ENCODE assay signal across 18 cellular contexts in genomic region chr9:123946257-123946855, GRCh38.
"Had no signal": no experiment of that assay in that cellular context is flagged by ENCODE, and none has a peak within 500 bp of the region (broad histone marks: within the 10 kb centered on the region; RNA-seq: fewer than 3 reads in every experiment).

No MANE protein-coding gene starts in this region.

- H3K9me3 Mint-ChIP-seq: activated CD8-positive, alpha-beta T cell treated with anti-CD3 and anti-CD28 coated beads for 36 hours; activated naive CD4-positive, alpha-beta T cell treated with anti-CD3 and anti-CD28 coated beads, Interleukin-2, amount 50 U/mL, for 24 hours had no signal

- H3K27ac ChIP-seq: PC-9, WERI-Rb-1 had no signal

- DNase-seq: activated CD4-positive, alpha-beta T cell treated with anti-CD3 and anti-CD28 coated beads for 36 hours; activated CD8-positive, alpha-beta memory T cell treated with anti-CD3 and anti-CD28 coated beads, Interleukin-2, amount 50 U/mL, for 48 hours; activated CD8-positive, alpha-beta T cell treated with anti-CD3 and anti-CD28 coated beads for 36 hours; activated T-cell treated with anti-CD3 and anti-CD28 coated beads, Interleukin-2, amount 50 U/mL, for 1 hour; aorta; MM.1S; NCI-H1105 treated with DMSO at 0.1 percent for 48 hours; NCI-H1436 treated with DMSO at 0.1 percent for 48 hours; NCI-H187; NCI-H2081; NCI-H446; PC-9; SHP77 treated with DMSO at 0.1 percent for 48 hours; T-helper 2 cell; T1000; WERI-Rb-1 had no signal

- H3K4me3 ChIP-seq: PC-9 had no signal

- H3K27me3 Mint-ChIP-seq: activated CD4-positive, alpha-beta T cell treated with anti-CD3 and anti-CD28 coated beads for 36 hours; activated naive CD4-positive, alpha-beta T cell treated with anti-CD3 and anti-CD28 coated beads, Interleukin-2, amount 50 U/mL, for 24 hours had no signal

- H3K4me3 Mint-ChIP-seq: activated CD4-positive, alpha-beta T cell treated with anti-CD3 and anti-CD28 coated beads for 36 hours; activated CD8-positive, alpha-beta T cell treated with anti-CD3 and anti-CD28 coated beads for 36 hours; activated naive CD4-positive, alpha-beta T cell treated with anti-CD3 and anti-CD28 coated beads, Interleukin-2, amount 50 U/mL, for 24 hours; central memory CD8-positive, alpha-beta T cell had no signal

- H3K36me3 ChIP-seq: WERI-Rb-1 had no signal

- H3K27ac Mint-ChIP-seq: activated CD4-positive, alpha-beta T cell treated with anti-CD3 and anti-CD28 coated beads for 36 hours; activated CD8-positive, alpha-beta T cell treated with anti-CD3 and anti-CD28 coated beads for 36 hours; activated naive CD4-positive, alpha-beta T cell treated with anti-CD3 and anti-CD28 coated beads, Interleukin-2, amount 50 U/mL, for 24 hours had no signal

- H3K36me3 Mint-ChIP-seq: activated naive CD4-positive, alpha-beta T cell treated with anti-CD3 and anti-CD28 coated beads, Interleukin-2, amount 50 U/mL, for 24 hours had no signal

- H3K4me1 Mint-ChIP-seq: activated CD4-positive, alpha-beta T cell treated with anti-CD3 and anti-CD28 coated beads for 36 hours; activated naive CD4-positive, alpha-beta T cell treated with anti-CD3 and anti-CD28 coated beads, Interleukin-2, amount 50 U/mL, for 24 hours; central memory CD8-positive, alpha-beta T cell had no signal

- ATAC-seq: activated CD4-positive, alpha-beta T cell treated with anti-CD3 and anti-CD28 coated beads for 36 hours; activated CD8-positive, alpha-beta T cell treated with anti-CD3 and anti-CD28 coated beads for 36 hours had no signal
